1 cellular context compared by ENCODE assay signal in genomic region chr7:117021960-117022359, GRCh38.
TF ChIP-seq lines count a peak whose summit lies in the region.

No MANE protein-coding gene starts in this region.

TF ChIP-seq in IMR-90, 13 proteins besides CTCF, POLR2A, EP300 and RAD21 (continued from another document):
- no peak for TF ChIP-seq USF2 (IDR thresholded peaks at IDR 0.05; ENCODE audit: low read depth, low read length)
- TF ChIP-seq NFE2L2 (IDR thresholded peaks at IDR 0.05; ENCODE audit: low read depth, low read length), result no peak
- no peak for TF ChIP-seq RFX5 (IDR thresholded peaks at IDR 0.05; ENCODE audit: low read depth, low read length)
- no peak for TF ChIP-seq SMC3 (IDR thresholded peaks at IDR 0.05; ENCODE audit: low read depth, low read length)
- TF ChIP-seq ELK1 (IDR thresholded peaks at IDR 0.05; ENCODE audit: borderline replicate concordance, low read depth, low read length), result no peak
TF ChIP-seq in IMR-90: peak in this region for 0.
